ENCODE assay signal across 2 cellular contexts in the genomic region with DNA sequence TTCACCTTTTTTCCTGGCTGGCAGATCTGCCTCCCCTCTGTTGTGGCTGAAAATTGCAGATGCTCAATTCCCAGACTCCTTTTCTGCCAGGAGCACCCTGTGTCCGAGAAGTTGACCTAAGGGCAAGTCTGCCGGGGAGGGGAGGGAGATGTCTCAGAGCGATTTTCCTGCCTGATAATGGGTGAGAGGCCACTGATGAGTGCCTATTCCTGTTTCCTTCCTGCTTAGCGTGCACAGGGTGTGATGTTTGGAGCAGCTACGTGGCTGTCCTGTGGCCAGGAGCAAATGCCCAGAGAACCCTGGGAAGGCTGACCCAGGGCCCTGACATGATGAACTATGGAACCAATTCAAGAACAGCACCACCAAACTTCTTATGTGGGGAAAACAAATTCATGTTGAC.
TF ChIP-seq lines count a peak whose summit lies in the region.

No MANE protein-coding gene starts in this region.

TF ChIP-seq in liver, 16 proteins besides CTCF, POLR2A, EP300 and RAD21:
- TF ChIP-seq HNF4G (IDR thresholded peaks at IDR 0.05): no peak
- no peak for TF ChIP-seq EGR1 (IDR thresholded peaks at IDR 0.05; ENCODE audit: low read depth in 2 of 2)
- peak; percentile 66 for TF ChIP-seq NR2F2 (IDR thresholded peaks at IDR 0.05)
- no peak for TF ChIP-seq GABPA (IDR thresholded peaks at IDR 0.05 in 1 of 2, conservative IDR thresholded peaks at IDR 0.05 in 1 of 2)
- no peak for TF ChIP-seq HNF4A (conservative IDR thresholded peaks at IDR 0.05)
- TF ChIP-seq JUND (IDR thresholded peaks at IDR 0.05): no peak
- TF ChIP-seq, protein P1, sequence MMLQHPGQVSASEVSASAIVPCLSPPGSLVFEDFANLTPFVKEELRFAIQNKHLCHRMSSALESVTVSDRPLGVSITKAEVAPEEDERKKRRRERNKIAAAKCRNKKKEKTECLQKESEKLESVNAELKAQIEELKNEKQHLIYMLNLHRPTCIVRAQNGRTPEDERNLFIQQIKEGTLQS (IDR thresholded peaks at IDR 0.05): no peak

TF ChIP-seq in HepG2, 621 proteins besides CTCF, POLR2A, EP300 and RAD21:
- TF ChIP-seq ZSCAN31 (CRISPR knock-in tag; IDR thresholded peaks at IDR 0.05; ENCODE audit: low read depth) (no peak), ZNF768 (CRISPR knock-in tag; IDR thresholded peaks at IDR 0.05) (no peak), SMC3 (IDR thresholded peaks at IDR 0.05; ENCODE audit: low read length) (no peak), BCL6 (CRISPR knock-in tag; IDR thresholded peaks at IDR 0.05) (no peak), ATF7-NPFF (CRISPR knock-in tag; IDR thresholded peaks at IDR 0.05; ENCODE audit: low read depth) (no peak), BORCS8-MEF2B (CRISPR knock-in tag; IDR thresholded peaks at IDR 0.05) (no peak), TOE1 (CRISPR knock-in tag; IDR thresholded peaks at IDR 0.05) (no peak), ZNF556 (CRISPR knock-in tag; IDR thresholded peaks at IDR 0.05; ENCODE audit: borderline replicate concordance) (no peak), ZNF850 (CRISPR knock-in tag; conservative IDR thresholded peaks at IDR 0.05) (no peak), IKZF1 (IDR thresholded peaks at IDR 0.05) (no peak), THAP11 (CRISPR knock-in tag; IDR thresholded peaks at IDR 0.05) (no peak), ZNF660 (CRISPR knock-in tag; IDR thresholded peaks at IDR 0.05; ENCODE audit: borderline replicate concordance, low read depth) (no peak)
- TF ChIP-seq, protein P2, sequence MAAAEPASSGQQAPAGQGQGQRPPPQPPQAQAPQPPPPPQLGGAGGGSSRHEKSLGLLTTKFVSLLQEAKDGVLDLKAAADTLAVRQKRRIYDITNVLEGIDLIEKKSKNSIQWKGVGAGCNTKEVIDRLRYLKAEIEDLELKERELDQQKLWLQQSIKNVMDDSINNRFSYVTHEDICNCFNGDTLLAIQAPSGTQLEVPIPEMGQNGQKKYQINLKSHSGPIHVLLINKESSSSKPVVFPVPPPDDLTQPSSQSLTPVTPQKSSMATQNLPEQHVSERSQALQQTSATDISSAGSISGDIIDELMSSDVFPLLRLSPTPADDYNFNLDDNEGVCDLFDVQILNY (CRISPR knock-in tag; conservative IDR thresholded peaks at IDR 0.05): no peak
- TF ChIP-seq, protein P3, sequence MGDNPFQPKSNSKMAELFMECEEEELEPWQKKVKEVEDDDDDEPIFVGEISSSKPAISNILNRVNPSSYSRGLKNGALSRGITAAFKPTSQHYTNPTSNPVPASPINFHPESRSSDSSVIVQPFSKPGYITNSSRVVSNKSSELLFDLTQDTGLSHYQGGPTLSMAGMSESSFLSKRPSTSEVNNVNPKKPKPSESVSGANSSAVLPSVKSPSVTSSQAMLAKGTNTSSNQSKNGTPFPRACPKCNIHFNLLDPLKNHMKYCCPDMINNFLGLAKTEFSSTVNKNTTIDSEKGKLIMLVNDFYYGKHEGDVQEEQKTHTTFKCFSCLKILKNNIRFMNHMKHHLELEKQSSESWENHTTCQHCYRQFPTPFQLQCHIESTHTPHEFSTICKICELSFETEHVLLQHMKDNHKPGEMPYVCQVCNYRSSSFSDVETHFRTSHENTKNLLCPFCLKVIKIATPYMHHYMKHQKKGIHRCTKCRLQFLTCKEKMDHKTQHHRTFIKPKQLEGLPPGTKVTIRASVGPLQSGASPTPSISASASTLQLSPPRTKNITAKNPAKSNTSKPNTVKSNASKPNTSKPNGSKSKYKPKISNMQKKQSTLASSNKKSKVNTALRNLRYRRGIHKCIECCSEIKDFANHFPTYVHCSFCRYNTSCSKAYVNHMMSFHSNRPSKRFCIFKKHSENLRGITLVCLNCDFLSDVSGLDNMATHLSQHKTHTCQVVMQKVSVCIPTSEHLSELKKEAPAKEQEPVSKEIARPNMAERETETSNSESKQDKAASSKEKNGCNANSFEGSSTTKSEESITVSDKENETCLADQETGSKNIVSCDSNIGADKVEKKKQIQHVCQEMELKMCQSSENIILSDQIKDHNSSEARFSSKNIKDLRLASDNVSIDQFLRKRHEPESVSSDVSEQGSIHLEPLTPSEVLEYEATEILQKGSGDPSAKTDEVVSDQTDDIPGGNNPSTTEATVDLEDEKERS (CRISPR knock-in tag; IDR thresholded peaks at IDR 0.05): no peak
- TF ChIP-seq, protein P4, sequence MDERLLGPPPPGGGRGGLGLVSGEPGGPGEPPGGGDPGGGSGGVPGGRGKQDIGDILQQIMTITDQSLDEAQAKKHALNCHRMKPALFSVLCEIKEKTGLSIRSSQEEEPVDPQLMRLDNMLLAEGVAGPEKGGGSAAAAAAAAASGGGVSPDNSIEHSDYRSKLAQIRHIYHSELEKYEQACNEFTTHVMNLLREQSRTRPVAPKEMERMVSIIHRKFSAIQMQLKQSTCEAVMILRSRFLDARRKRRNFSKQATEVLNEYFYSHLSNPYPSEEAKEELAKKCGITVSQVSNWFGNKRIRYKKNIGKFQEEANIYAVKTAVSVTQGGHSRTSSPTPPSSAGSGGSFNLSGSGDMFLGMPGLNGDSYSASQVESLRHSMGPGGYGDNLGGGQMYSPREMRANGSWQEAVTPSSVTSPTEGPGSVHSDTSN (CRISPR knock-in tag; IDR thresholded peaks at IDR 0.05): no peak
- TF ChIP-seq, protein P5, sequence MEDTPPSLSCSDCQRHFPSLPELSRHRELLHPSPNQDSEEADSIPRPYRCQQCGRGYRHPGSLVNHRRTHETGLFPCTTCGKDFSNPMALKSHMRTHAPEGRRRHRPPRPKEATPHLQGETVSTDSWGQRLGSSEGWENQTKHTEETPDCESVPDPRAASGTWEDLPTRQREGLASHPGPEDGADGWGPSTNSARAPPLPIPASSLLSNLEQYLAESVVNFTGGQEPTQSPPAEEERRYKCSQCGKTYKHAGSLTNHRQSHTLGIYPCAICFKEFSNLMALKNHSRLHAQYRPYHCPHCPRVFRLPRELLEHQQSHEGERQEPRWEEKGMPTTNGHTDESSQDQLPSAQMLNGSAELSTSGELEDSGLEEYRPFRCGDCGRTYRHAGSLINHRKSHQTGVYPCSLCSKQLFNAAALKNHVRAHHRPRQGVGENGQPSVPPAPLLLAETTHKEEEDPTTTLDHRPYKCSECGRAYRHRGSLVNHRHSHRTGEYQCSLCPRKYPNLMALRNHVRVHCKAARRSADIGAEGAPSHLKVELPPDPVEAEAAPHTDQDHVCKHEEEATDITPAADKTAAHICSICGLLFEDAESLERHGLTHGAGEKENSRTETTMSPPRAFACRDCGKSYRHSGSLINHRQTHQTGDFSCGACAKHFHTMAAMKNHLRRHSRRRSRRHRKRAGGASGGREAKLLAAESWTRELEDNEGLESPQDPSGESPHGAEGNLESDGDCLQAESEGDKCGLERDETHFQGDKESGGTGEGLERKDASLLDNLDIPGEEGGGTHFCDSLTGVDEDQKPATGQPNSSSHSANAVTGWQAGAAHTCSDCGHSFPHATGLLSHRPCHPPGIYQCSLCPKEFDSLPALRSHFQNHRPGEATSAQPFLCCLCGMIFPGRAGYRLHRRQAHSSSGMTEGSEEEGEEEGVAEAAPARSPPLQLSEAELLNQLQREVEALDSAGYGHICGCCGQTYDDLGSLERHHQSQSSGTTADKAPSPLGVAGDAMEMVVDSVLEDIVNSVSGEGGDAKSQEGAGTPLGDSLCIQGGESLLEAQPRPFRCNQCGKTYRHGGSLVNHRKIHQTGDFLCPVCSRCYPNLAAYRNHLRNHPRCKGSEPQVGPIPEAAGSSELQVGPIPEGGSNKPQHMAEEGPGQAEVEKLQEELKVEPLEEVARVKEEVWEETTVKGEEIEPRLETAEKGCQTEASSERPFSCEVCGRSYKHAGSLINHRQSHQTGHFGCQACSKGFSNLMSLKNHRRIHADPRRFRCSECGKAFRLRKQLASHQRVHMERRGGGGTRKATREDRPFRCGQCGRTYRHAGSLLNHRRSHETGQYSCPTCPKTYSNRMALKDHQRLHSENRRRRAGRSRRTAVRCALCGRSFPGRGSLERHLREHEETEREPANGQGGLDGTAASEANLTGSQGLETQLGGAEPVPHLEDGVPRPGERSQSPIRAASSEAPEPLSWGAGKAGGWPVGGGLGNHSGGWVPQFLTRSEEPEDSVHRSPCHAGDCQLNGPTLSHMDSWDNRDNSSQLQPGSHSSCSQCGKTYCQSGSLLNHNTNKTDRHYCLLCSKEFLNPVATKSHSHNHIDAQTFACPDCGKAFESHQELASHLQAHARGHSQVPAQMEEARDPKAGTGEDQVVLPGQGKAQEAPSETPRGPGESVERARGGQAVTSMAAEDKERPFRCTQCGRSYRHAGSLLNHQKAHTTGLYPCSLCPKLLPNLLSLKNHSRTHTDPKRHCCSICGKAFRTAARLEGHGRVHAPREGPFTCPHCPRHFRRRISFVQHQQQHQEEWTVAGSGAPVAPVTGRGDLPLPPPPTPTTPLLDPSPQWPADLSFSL (CRISPR knock-in tag; IDR thresholded peaks at IDR 0.05): no peak
